ENCODE assay signal across 10 cellular contexts in the genomic region with DNA sequence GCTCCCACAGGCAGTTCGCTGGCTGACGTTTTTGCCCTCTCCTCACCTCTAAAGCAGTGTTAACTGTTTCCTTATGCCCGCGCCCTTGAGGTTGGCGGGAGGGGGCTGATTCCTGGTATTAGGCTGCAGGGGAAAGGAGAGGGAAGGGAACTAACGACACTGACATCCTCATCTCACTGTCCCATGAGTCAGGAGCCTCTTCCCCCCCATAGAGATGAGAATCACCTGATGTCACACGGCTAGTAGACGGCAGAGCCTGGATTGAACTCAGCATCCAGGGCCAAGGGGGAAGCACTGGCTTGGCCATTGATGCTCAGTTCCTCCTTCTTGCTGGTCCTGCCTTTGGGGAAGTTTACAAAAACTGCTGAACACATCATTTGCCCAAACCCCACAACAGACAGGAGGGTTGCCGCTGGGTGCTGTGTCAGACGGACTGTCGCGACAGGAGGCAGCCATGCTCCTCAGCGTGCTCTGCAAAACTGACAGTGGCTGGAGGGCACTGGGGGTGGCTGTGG. TPM values are rescaled to one million over a fixed set of nuclear protein-coding genes. Genes with fewer than 3 reads are reported as not detected.
DNase-seq lines count a peak whose midpoint lies in the region; ATAC-seq, FAIRE-seq and TF ChIP-seq lines count a peak whose summit lies in the region.
"Had no signal": no experiment of that assay in that cellular context is flagged by ENCODE, and none has a peak within 500 bp of the region (broad histone marks: within the 10 kb centered on the region; RNA-seq: fewer than 3 reads in every experiment).

No MANE protein-coding gene starts in this region.

- CTCF ChIA-PET in Panc1 (lab: Charles Lee) = interaction anchor here (0.6 kb wide), 1 partner anchor 169 kb away, joined by 4 read pairs; no protein-coding TSS in a partner anchor

- no peak for TF ChIP-seq EP300 in gastroesophageal sphincter (IDR thresholded peaks at IDR 0.05)

- no peak for TF ChIP-seq POLR2A in gastroesophageal sphincter (IDR thresholded peaks at IDR 0.05)

- WGBS in gastroesophageal sphincter (ENCODE audit: low coverage in 1 of 2), 2 donors = 73 to 74% methylated on average over 6 of the region's 13 CpGs
- WGBS in pancreas, 2 donors = 67 to 72% methylated on average over 13 of the region's 13 CpGs

- H3K36me3 ChIP-seq in Panc1 (ENCODE audit: control insufficient read depth, insufficient read depth, low read length) (no peaks in the 10 kb centered on the region), gastroesophageal sphincter (peaks cover 0 to 21% of the 10 kb centered on the region in 2 donors), pancreas (peaks cover 0 to 15% (median 4%) of the 10 kb centered on the region in 3 donors)

- H3K27ac ChIP-seq in Panc1 (ENCODE audit: low read length) = no peak overlapping the region
- H3K27ac ChIP-seq in gastroesophageal sphincter = peak overlapping the region in 3 of 4 donors; percentile 76 to 84 (median 78)
- H3K27ac ChIP-seq in pancreas = peak overlapping the region; percentile 63 to 85 (median 81)

- H3K4me1 ChIP-seq in Panc1 (ENCODE audit: control insufficient read depth, insufficient read depth, low read length) = peaks cover 26% of the 10 kb centered on the region
- H3K4me1 ChIP-seq in gastroesophageal sphincter = peaks cover 0 to 72% (median 46%) of the 10 kb centered on the region in 3 donors
- H3K4me1 ChIP-seq in pancreas = peaks cover 28 to 36% (median 30%) of the 10 kb centered on the region in 3 donors

- POLR2A ChIA-PET in Panc1 (lab: Charles Lee) = no interaction called here

- BruUV-seq in Panc1 (replicated peaks; lab: Mats Ljungman, UMichigan) = no TSS peak

- FAIRE-seq in pancreas (lab: Jason Lieb, UNC) = no peak
- FAIRE-seq: G401.6 had no signal

- intact Hi-C loops in Panc1 (cut with micrococcal nuclease; ENCODE audit: unreplicated experiment) (no loop called here), pancreas (cut with DNase I) (no loop called here)

- H3K4me3 ChIP-seq in Panc1 (ENCODE audit: low read depth in 2 of 2, low read length in 2 of 2) (no peak overlapping the region), gastroesophageal sphincter (no peak overlapping the region), pancreas (no peak overlapping the region)

- in situ Hi-C loops in Panc1 (cut with HindIII; ENCODE audit: low pct_unique_long_range_greater_than_20kb, low sequenced_read_pairs) = no loop called here

- no peak for TF ChIP-seq CTCF in Panc1 (IDR thresholded peaks at IDR 0.05)
- no peak for TF ChIP-seq CTCF in gastroesophageal sphincter (IDR thresholded peaks at IDR 0.05)
- no peak for TF ChIP-seq CTCF in pancreas (IDR thresholded peaks at IDR 0.05)

- ATAC-seq in Panc1 (0 out of 2 replicates have a peak, but pooled peaks have one; percentile 21), gastroesophageal sphincter (peak; percentile 7), pancreas (peak in 1 of 4 donors; percentile 0)

- H3K9me3 ChIP-seq in Panc1 (ENCODE audit: control insufficient read depth, insufficient read depth, low read depth, low read length) (no peaks in the 10 kb centered on the region), gastroesophageal sphincter (no peaks in the 10 kb centered on the region), pancreas (no peaks in the 10 kb centered on the region)

- H3K27me3 ChIP-seq in Panc1 (ENCODE audit: control insufficient read depth, insufficient read depth, low read length) (no peaks in the 10 kb centered on the region), gastroesophageal sphincter (no peaks in the 10 kb centered on the region), pancreas (no peaks in the 10 kb centered on the region)

- DNase-seq in COLO668 (lab: John Stamatoyannopoulos, UW; ENCODE audit: unreplicated experiment) = peak; percentile 46
- DNase-seq in Panc1 (ENCODE audit: low read depth, low spot score) = no peak
- peak in 1 of 6 donors; percentile 63 for DNase-seq in pancreas
- no peak for DNase-seq in DMS53 treated with DMSO at 0.1 percent for 48 hours (lab: John Stamatoyannopoulos, UW; ENCODE audit: unreplicated experiment)
- DNase-seq in activated CD8-positive, alpha-beta memory T cell treated with anti-CD3 and anti-CD28 coated beads for 24 hours = no peak
- no peak for DNase-seq in stimulated activated CD4-positive, alpha-beta T cell treated with anti-CD3 and anti-CD28 coated beads, Interleukin-1b, Interleukin-23, amount 100 ng/mL, for 48 hours
- DNase-seq in stimulated activated CD4-positive, alpha-beta T cell treated with anti-CD3 and anti-CD28 coated beads, Interleukin-4, amount 100 ng/mL, for 4 hours = no peak
- DNase-seq: NCI-H1105 had no signal

RNA-seq across cellular contexts. Expression of gene IDH2, which starts 38.5 kb away (rescaled TPM):
- 197 TPM for total RNA-seq in Panc1 (2021; ENCODE audit: unreplicated experiment)
- polyA plus RNA-seq in Panc1 (2012; ENCODE audit: insufficient read length) = 331 TPM
- 100 to 1,000 TPM in 3 of 4 donors, 10 to 100 TPM in 1; 45.2 to 289 (median 132) TPM for total RNA-seq in gastroesophageal sphincter
- total RNA-seq in pancreas = 100 to 1,000 TPM; 107 to 128 (median 114) TPM
- 10 to 100 TPM; 53.6 to 55.7 TPM for polyA plus RNA-seq in pancreas
